1 cellular context compared by ENCODE assay signal in genomic region chr6:137707038-137707589, GRCh38.
TF ChIP-seq lines count a peak whose summit lies in the region.

No MANE protein-coding gene starts in this region.

TF ChIP-seq in HepG2, 621 proteins besides CTCF, POLR2A, EP300 and RAD21 (continued from another document and continues in another):
- no peak for TF ChIP-seq ZNF142 (CRISPR knock-in tag; IDR thresholded peaks at IDR 0.05)
- no peak for TF ChIP-seq POLR2G (IDR thresholded peaks at IDR 0.05; ENCODE audit: low read depth, low read length)
- TF ChIP-seq ARID3A (IDR thresholded peaks at IDR 0.05; ENCODE audit: low read depth, low read length) = peak; percentile 67
- no peak for TF ChIP-seq ZNF343 (CRISPR knock-in tag; IDR thresholded peaks at IDR 0.05)
- TF ChIP-seq, protein P1, sequence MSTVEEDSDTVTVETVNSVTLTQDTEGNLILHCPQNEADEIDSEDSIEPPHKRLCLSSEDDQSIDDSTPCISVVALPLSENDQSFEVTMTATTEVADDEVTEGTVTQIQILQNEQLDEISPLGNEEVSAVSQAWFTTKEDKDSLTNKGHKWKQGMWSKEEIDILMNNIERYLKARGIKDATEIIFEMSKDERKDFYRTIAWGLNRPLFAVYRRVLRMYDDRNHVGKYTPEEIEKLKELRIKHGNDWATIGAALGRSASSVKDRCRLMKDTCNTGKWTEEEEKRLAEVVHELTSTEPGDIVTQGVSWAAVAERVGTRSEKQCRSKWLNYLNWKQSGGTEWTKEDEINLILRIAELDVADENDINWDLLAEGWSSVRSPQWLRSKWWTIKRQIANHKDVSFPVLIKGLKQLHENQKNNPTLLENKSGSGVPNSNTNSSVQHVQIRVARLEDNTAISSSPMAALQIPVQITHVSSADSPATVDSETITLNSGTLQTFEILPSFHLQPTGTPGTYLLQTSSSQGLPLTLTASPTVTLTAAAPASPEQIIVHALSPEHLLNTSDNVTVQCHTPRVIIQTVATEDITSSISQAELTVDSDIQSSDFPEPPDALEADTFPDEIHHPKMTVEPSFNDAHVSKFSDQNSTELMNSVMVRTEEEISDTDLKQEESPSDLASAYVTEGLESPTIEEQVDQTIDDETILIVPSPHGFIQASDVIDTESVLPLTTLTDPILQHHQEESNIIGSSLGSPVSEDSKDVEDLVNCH (CRISPR knock-in tag; IDR thresholded peaks at IDR 0.05) = no peak
- TF ChIP-seq NRL (CRISPR knock-in tag; IDR thresholded peaks at IDR 0.05; ENCODE audit: borderline replicate concordance) = no peak
- TF ChIP-seq ZNF574 (CRISPR knock-in tag; IDR thresholded peaks at IDR 0.05) = peak; percentile 5; the same call in 1 of the 2 replicates
- TF ChIP-seq ZNF282 (IDR thresholded peaks at IDR 0.05; ENCODE audit: partially characterized antibody) = no peak
- TF ChIP-seq HNRNPL (IDR thresholded peaks at IDR 0.05; ENCODE audit: low read depth, low read length) = no peak
- TF ChIP-seq KDM6A (CRISPR knock-in tag; IDR thresholded peaks at IDR 0.05; ENCODE audit: low read depth) = no peak
- TF ChIP-seq ZNF281 (CRISPR knock-in tag; IDR thresholded peaks at IDR 0.05; ENCODE audit: borderline replicate concordance) = no peak
- TF ChIP-seq BCL6 (CRISPR knock-in tag; IDR thresholded peaks at IDR 0.05) = no peak
- TF ChIP-seq KLF9 (CRISPR knock-in tag; IDR thresholded peaks at IDR 0.05; ENCODE audit: low read depth) = no peak
- no peak for TF ChIP-seq TCF7 (IDR thresholded peaks at IDR 0.05; ENCODE audit: low read depth)
- TF ChIP-seq THYN1 (CRISPR knock-in tag; IDR thresholded peaks at IDR 0.05; ENCODE audit: borderline replicate concordance, low read depth) = no peak
- no peak for TF ChIP-seq ZNF782 (CRISPR knock-in tag; IDR thresholded peaks at IDR 0.05; ENCODE audit: borderline replicate concordance)
- TF ChIP-seq CREM (IDR thresholded peaks at IDR 0.05) = no peak
- no peak for TF ChIP-seq CREM (CRISPR knock-in tag; IDR thresholded peaks at IDR 0.05)
- TF ChIP-seq, protein P2, sequence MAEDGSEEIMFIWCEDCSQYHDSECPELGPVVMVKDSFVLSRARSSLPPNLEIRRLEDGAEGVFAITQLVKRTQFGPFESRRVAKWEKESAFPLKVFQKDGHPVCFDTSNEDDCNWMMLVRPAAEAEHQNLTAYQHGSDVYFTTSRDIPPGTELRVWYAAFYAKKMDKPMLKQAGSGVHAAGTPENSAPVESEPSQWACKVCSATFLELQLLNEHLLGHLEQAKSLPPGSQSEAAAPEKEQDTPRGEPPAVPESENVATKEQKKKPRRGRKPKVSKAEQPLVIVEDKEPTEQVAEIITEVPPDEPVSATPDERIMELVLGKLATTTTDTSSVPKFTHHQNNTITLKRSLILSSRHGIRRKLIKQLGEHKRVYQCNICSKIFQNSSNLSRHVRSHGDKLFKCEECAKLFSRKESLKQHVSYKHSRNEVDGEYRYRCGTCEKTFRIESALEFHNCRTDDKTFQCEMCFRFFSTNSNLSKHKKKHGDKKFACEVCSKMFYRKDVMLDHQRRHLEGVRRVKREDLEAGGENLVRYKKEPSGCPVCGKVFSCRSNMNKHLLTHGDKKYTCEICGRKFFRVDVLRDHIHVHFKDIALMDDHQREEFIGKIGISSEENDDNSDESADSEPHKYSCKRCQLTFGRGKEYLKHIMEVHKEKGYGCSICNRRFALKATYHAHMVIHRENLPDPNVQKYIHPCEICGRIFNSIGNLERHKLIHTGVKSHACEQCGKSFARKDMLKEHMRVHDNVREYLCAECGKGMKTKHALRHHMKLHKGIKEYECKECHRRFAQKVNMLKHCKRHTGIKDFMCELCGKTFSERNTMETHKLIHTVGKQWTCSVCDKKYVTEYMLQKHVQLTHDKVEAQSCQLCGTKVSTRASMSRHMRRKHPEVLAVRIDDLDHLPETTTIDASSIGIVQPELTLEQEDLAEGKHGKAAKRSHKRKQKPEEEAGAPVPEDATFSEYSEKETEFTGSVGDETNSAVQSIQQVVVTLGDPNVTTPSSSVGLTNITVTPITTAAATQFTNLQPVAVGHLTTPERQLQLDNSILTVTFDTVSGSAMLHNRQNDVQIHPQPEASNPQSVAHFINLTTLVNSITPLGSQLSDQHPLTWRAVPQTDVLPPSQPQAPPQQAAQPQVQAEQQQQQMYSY (CRISPR knock-in tag; IDR thresholded peaks at IDR 0.05) = 0 out of 2 replicates have a peak, but pooled peaks have one; percentile 12
- TF ChIP-seq IRF9 (CRISPR knock-in tag; IDR thresholded peaks at IDR 0.05; ENCODE audit: borderline replicate concordance) = no peak
- TF ChIP-seq CERS6 (CRISPR knock-in tag; IDR thresholded peaks at IDR 0.05) = no peak
- TF ChIP-seq ZNF567 (CRISPR knock-in tag; IDR thresholded peaks at IDR 0.05; ENCODE audit: borderline replicate concordance) = no peak
- TF ChIP-seq ZMYM2 (CRISPR knock-in tag; IDR thresholded peaks at IDR 0.05) = peak; percentile 92
- TF ChIP-seq HCFC1 (IDR thresholded peaks at IDR 0.05; ENCODE audit: low read depth, low read length) = no peak
- no peak for TF ChIP-seq GZF1 (CRISPR knock-in tag; IDR thresholded peaks at IDR 0.05)
- no peak for TF ChIP-seq SALL2 (CRISPR knock-in tag; IDR thresholded peaks at IDR 0.05)
- no peak for TF ChIP-seq ZNF230 (CRISPR knock-in tag; IDR thresholded peaks at IDR 0.05)
- TF ChIP-seq ZNF580 (CRISPR knock-in tag; IDR thresholded peaks at IDR 0.05; ENCODE audit: borderline replicate concordance, low read depth) = peak; percentile 50; the same call in 1 of the 2 replicates
- TF ChIP-seq ZKSCAN8 (CRISPR knock-in tag; IDR thresholded peaks at IDR 0.05; ENCODE audit: borderline replicate concordance) = no peak
- no peak for TF ChIP-seq FOXO4 (CRISPR knock-in tag; conservative IDR thresholded peaks at IDR 0.05)
- TF ChIP-seq TOPORS (CRISPR knock-in tag; IDR thresholded peaks at IDR 0.05) = no peak
- TF ChIP-seq ONECUT2 (CRISPR knock-in tag; IDR thresholded peaks at IDR 0.05) = no peak
- TF ChIP-seq MED1 (CRISPR knock-in tag; IDR thresholded peaks at IDR 0.05) = no peak
- TF ChIP-seq ZNF777 (CRISPR knock-in tag; IDR thresholded peaks at IDR 0.05) = peak; percentile 24; the same call in 1 of the 2 replicates
